ENCODE assay signal across 20 cellular contexts in genomic region chr11:78540276-78540675, GRCh38. TPM values are rescaled to one million over a fixed set of nuclear protein-coding genes. Genes with fewer than 3 reads are reported as not detected.
DNase-seq lines count a peak whose midpoint lies in the region; ATAC-seq and TF ChIP-seq lines count a peak whose summit lies in the region.
"Had no signal": no experiment of that assay in that cellular context is flagged by ENCODE, and none has a peak within 500 bp of the region (broad histone marks: within the 10 kb centered on the region; RNA-seq: fewer than 3 reads in every experiment).

No MANE protein-coding gene starts in this region.

- no peak for TF ChIP-seq CTCF in hepatocyte (IDR thresholded peaks at IDR 0.05; ENCODE audit: poor library complexity)
- no peak for TF ChIP-seq CTCF in mesothelial cell of epicardium (IDR thresholded peaks at IDR 0.05; ENCODE audit: unreplicated experiment)
- no peak for TF ChIP-seq CTCF in WTC11 (IDR thresholded peaks at IDR 0.05)

- H3K27ac ChIP-seq in hepatocyte, result no peak overlapping the region
- H3K27ac ChIP-seq: C4-2B, GM23248, HL-60 had no signal

- no peaks in the 10 kb centered on the region for H3K36me3 ChIP-seq in hepatocyte (replicated peaks; ENCODE audit: insufficient read depth, low read depth)

- H3K27ac Mint-ChIP-seq in mesothelial cell of epicardium (peak overlapping the region; percentile 16), WTC11 (no peak overlapping the region)
- H3K27ac Mint-ChIP-seq: CD8-positive, alpha-beta T cell had no signal

- H3K27me3 Mint-ChIP-seq in mesothelial cell of epicardium (ENCODE audit: low read depth), result no peaks in the 10 kb centered on the region
- H3K27me3 Mint-ChIP-seq in WTC11 (ENCODE audit: low read depth), result no peaks in the 10 kb centered on the region

- H3K4me3 Mint-ChIP-seq in mesothelial cell of epicardium (no peak overlapping the region), WTC11 (no peak overlapping the region)
- H3K4me3 Mint-ChIP-seq: CD8-positive, alpha-beta T cell had no signal

- H3K27me3 ChIP-seq in hepatocyte, result no peaks in the 10 kb centered on the region
- H3K27me3 ChIP-seq: BE2C had no signal

- no peaks in the 10 kb centered on the region for H3K4me1 ChIP-seq in hepatocyte (ENCODE audit: insufficient read depth)
- H3K4me1 ChIP-seq: BE2C had no signal

- intact Hi-C loops in left ventricle myocardium superior (cut with micrococcal nuclease), result no loop called here
- intact Hi-C loops in left cardiac atrium (cut with DNase I), result no loop called here

- ATAC-seq in left ventricle myocardium superior, result peak; percentile 21
- ATAC-seq in left cardiac atrium, result no peak
- ATAC-seq in WTC11, result no peak
- ATAC-seq: CD8-positive, alpha-beta T cell had no signal

- H3K4me2 ChIP-seq in hepatocyte, result peak overlapping the region; percentile 16

- H3K4me3 ChIP-seq in hepatocyte, result no peak overlapping the region
- H3K4me3 ChIP-seq: GM23248 had no signal

- H3K4me1 Mint-ChIP-seq in mesothelial cell of epicardium, result no peaks in the 10 kb centered on the region
- no peaks in the 10 kb centered on the region for H3K4me1 Mint-ChIP-seq in WTC11

- CTCF ChIA-PET in WTC11 (lab: Charles Lee), result interaction anchor here (3.7 kb wide), 1 partner anchor 24 kb away, joined by 12 read pairs; no protein-coding TSS in a partner anchor

- POLR2A ChIA-PET in WTC11 (lab: Charles Lee), result no interaction called here

- H2AFZ ChIP-seq in hepatocyte, result no peak overlapping the region
- H2AFZ ChIP-seq: GM23248 had no signal

- H3K9me2 ChIP-seq in hepatocyte (replicated peaks; ENCODE audit: insufficient read depth), result no peaks in the 10 kb centered on the region

- H3K79me2 ChIP-seq in hepatocyte, result no peaks in the 10 kb centered on the region

- no peaks in the 10 kb centered on the region for H4K20me1 ChIP-seq in hepatocyte (ENCODE audit: insufficient read depth, poor library complexity, severe bottlenecking)

- H3K9me3 Mint-ChIP-seq in mesothelial cell of epicardium, result peaks cover 4% of the 10 kb centered on the region
- peaks cover 10% of the 10 kb centered on the region for H3K9me3 Mint-ChIP-seq in WTC11
- H3K9me3 Mint-ChIP-seq: CD8-positive, alpha-beta T cell had no signal

- WGBS in hepatocyte (ENCODE audit: low lambda C conversion rate, missing lambda C conversion rate), result 48% methylated on average over 2 of the region's 2 CpGs

- no peak for DNase-seq in left ventricle myocardium superior
- DNase-seq in left cardiac atrium, result no peak
- DNase-seq in hepatocyte (ENCODE audit: low spot score), result no peak
- DNase-seq in mesothelial cell of epicardium (ENCODE audit: low spot score in 2 of 2, unreplicated experiment in 2 of 2), result no peak
- no peak for DNase-seq in NCI-H1048 (lab: John Stamatoyannopoulos, UW)
- no peak for DNase-seq in AG08396 (ENCODE audit: low spot score)
- no peak for DNase-seq in SIG-M5 (lab: John Stamatoyannopoulos, UW)
- no peak for DNase-seq in WTC11 (ENCODE audit: low spot score)
- DNase-seq: 8988T; ACHN; BE2C; CD8-positive, alpha-beta T cell; COR-L47; DMS153; DMS79 treated with DMSO at 0.1 percent for 48 hours; EL; GM23248; H7 had no signal

- peaks cover 24% of the 10 kb centered on the region for H3K36me3 Mint-ChIP-seq in mesothelial cell of epicardium
- peaks cover 24% of the 10 kb centered on the region for H3K36me3 Mint-ChIP-seq in WTC11

- no peaks in the 10 kb centered on the region for H3K9me3 ChIP-seq in hepatocyte (ENCODE audit: low read depth)
- H3K9me3 ChIP-seq: BE2C had no signal

TF ChIP-seq in WTC11, 78 proteins besides CTCF, POLR2A, EP300 and RAD21:
- TF ChIP-seq MYBL2 (CRISPR knock-in tag; IDR thresholded peaks at IDR 0.05) (no peak), ZNF532 (CRISPR knock-in tag; IDR thresholded peaks at IDR 0.05; ENCODE audit: borderline replicate concordance) (no peak), ZNF512 (CRISPR knock-in tag; IDR thresholded peaks at IDR 0.05; ENCODE audit: borderline replicate concordance) (no peak)

RNA-seq across cellular contexts. Expression of gene NARS2, which starts 34.4 kb away (rescaled TPM):
- total RNA-seq in left ventricle myocardium superior (16.2 TPM), left cardiac atrium (10 to 100 TPM; 11.2 to 11.8 TPM), hepatocyte (19.1 and 24.3 TPM in 2 replicates), mesothelial cell of epicardium (20.9 to 23.5 TPM (median 23.1 TPM) in 3 replicates), WTC11 (2021) (36.4 to 42.8 TPM (median 42.6 TPM) in 3 replicates)
- 13.5 and 17.5 TPM in 2 replicates for polyA plus RNA-seq in hepatocyte
